Comparison of ENCODE assay signal across 1 cellular context in genomic region chr22:31579835-31580242, GRCh38.
A peak's percentile ranks its signal among the peaks of the same experiment; 100 is the strongest.
TF ChIP-seq lines count a peak whose summit lies in the region.

No MANE protein-coding gene starts in this region.

TF ChIP-seq in HepG2, 621 proteins besides CTCF, POLR2A, EP300 and RAD21 (continued from another document):
- TF ChIP-seq, protein P1, sequence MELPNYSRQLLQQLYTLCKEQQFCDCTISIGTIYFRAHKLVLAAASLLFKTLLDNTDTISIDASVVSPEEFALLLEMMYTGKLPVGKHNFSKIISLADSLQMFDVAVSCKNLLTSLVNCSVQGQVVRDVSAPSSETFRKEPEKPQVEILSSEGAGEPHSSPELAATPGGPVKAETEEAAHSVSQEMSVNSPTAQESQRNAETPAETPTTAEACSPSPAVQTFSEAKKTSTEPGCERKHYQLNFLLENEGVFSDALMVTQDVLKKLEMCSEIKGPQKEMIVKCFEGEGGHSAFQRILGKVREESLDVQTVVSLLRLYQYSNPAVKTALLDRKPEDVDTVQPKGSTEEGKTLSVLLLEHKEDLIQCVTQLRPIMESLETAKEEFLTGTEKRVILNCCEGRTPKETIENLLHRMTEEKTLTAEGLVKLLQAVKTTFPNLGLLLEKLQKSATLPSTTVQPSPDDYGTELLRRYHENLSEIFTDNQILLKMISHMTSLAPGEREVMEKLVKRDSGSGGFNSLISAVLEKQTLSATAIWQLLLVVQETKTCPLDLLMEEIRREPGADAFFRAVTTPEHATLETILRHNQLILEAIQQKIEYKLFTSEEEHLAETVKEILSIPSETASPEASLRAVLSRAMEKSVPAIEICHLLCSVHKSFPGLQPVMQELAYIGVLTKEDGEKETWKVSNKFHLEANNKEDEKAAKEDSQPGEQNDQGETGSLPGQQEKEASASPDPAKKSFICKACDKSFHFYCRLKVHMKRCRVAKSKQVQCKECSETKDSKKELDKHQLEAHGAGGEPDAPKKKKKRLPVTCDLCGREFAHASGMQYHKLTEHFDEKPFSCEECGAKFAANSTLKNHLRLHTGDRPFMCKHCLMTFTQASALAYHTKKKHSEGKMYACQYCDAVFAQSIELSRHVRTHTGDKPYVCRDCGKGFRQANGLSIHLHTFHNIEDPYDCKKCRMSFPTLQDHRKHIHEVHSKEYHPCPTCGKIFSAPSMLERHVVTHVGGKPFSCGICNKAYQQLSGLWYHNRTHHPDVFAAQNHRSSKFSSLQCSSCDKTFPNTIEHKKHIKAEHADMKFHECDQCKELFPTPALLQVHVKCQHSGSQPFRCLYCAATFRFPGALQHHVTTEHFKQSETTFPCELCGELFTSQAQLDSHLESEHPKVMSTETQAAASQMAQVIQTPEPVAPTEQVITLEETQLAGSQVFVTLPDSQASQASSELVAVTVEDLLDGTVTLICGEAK (IDR thresholded peaks at IDR 0.05): no peak
- TF ChIP-seq, protein P1 (CRISPR knock-in tag; IDR thresholded peaks at IDR 0.05): no peak; the same call in 1 of the 2 replicates
- TF ChIP-seq ZNF788 (CRISPR knock-in tag; IDR thresholded peaks at IDR 0.05; ENCODE audit: borderline replicate concordance) (0 out of 2 replicates have a peak, but pooled peaks have one; percentile 34), ZNF879 (CRISPR knock-in tag; IDR thresholded peaks at IDR 0.05) (no peak), ZGPAT (CRISPR knock-in tag; IDR thresholded peaks at IDR 0.05) (peak; percentile 88), ELF1 (CRISPR knock-in tag; IDR thresholded peaks at IDR 0.05) (0 out of 2 replicates have a peak, but pooled peaks have one; percentile 23), ZNF501 (CRISPR knock-in tag; IDR thresholded peaks at IDR 0.05) (peak; percentile 1; the same call in 1 of the 2 replicates), SAP130 (CRISPR knock-in tag; IDR thresholded peaks at IDR 0.05; ENCODE audit: low read depth) (peak; percentile 90), ZNF660 (CRISPR knock-in tag; IDR thresholded peaks at IDR 0.05; ENCODE audit: borderline replicate concordance, low read depth) (no peak), ZSCAN30 (CRISPR knock-in tag; IDR thresholded peaks at IDR 0.05) (0 out of 2 replicates have a peak, but pooled peaks have one; percentile 53), HMG20A (CRISPR knock-in tag; IDR thresholded peaks at IDR 0.05; ENCODE audit: borderline replicate concordance) (peak; percentile 88), ARHGAP35 (CRISPR knock-in tag; IDR thresholded peaks at IDR 0.05; ENCODE audit: borderline replicate concordance) (no peak), ZNF331 (CRISPR knock-in tag; IDR thresholded peaks at IDR 0.05) (peak; percentile 86; the same call in 1 of the 2 replicates), TBX3 (IDR thresholded peaks at IDR 0.05; ENCODE audit: borderline replicate concordance) (peak; percentile 70; the same call in 1 of the 2 replicates), ZNF460 (CRISPR knock-in tag; IDR thresholded peaks at IDR 0.05; ENCODE audit: borderline replicate concordance) (peak; percentile 39; the same call in 1 of the 2 replicates), KLF6 (CRISPR knock-in tag; IDR thresholded peaks at IDR 0.05) (no peak), MED1 (CRISPR knock-in tag; IDR thresholded peaks at IDR 0.05) (peak; percentile 87), ZNF34 (CRISPR knock-in tag; IDR thresholded peaks at IDR 0.05; ENCODE audit: borderline replicate concordance) (no peak), MXD4 (CRISPR knock-in tag; IDR thresholded peaks at IDR 0.05) (peak; percentile 75; the same call in 1 of the 2 replicates), ZNF713 (CRISPR knock-in tag; IDR thresholded peaks at IDR 0.05) (no peak), ATF2 (CRISPR knock-in tag; IDR thresholded peaks at IDR 0.05) (peak; percentile 77; the same call in 1 of the 2 replicates), GATAD2A (CRISPR knock-in tag; IDR thresholded peaks at IDR 0.05) (peak; percentile 95), HOXA9 (CRISPR knock-in tag; IDR thresholded peaks at IDR 0.05; ENCODE audit: borderline replicate concordance) (no peak), SMAD3 (CRISPR knock-in tag; IDR thresholded peaks at IDR 0.05) (peak; percentile 46; the same call in 1 of the 2 replicates), GFI1 (CRISPR knock-in tag; IDR thresholded peaks at IDR 0.05; ENCODE audit: borderline replicate concordance) (peak; percentile 79; the same call in 1 of the 2 replicates), TCF7 (IDR thresholded peaks at IDR 0.05; ENCODE audit: low read depth) (peak; percentile 74), FOXA1 (IDR thresholded peaks at IDR 0.05) (peak; percentile 79), FOXA1 (CRISPR knock-in tag; IDR thresholded peaks at IDR 0.05) (peak; percentile 95)
- TF ChIP-seq, protein P2, sequence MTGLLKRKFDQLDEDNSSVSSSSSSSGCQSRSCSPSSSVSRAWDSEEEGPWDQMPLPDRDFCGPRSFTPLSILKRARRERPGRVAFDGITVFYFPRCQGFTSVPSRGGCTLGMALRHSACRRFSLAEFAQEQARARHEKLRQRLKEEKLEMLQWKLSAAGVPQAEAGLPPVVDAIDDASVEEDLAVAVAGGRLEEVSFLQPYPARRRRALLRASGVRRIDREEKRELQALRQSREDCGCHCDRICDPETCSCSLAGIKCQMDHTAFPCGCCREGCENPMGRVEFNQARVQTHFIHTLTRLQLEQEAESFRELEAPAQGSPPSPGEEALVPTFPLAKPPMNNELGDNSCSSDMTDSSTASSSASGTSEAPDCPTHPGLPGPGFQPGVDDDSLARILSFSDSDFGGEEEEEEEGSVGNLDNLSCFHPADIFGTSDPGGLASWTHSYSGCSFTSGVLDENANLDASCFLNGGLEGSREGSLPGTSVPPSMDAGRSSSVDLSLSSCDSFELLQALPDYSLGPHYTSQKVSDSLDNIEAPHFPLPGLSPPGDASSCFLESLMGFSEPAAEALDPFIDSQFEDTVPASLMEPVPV (CRISPR knock-in tag; IDR thresholded peaks at IDR 0.05): peak; percentile 52; the same call in 1 of the 2 replicates
- TF ChIP-seq, protein P3, sequence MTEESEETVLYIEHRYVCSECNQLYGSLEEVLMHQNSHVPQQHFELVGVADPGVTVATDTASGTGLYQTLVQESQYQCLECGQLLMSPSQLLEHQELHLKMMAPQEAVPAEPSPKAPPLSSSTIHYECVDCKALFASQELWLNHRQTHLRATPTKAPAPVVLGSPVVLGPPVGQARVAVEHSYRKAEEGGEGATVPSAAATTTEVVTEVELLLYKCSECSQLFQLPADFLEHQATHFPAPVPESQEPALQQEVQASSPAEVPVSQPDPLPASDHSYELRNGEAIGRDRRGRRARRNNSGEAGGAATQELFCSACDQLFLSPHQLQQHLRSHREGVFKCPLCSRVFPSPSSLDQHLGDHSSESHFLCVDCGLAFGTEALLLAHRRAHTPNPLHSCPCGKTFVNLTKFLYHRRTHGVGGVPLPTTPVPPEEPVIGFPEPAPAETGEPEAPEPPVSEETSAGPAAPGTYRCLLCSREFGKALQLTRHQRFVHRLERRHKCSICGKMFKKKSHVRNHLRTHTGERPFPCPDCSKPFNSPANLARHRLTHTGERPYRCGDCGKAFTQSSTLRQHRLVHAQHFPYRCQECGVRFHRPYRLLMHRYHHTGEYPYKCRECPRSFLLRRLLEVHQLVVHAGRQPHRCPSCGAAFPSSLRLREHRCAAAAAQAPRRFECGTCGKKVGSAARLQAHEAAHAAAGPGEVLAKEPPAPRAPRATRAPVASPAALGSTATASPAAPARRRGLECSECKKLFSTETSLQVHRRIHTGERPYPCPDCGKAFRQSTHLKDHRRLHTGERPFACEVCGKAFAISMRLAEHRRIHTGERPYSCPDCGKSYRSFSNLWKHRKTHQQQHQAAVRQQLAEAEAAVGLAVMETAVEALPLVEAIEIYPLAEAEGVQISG (CRISPR knock-in tag; IDR thresholded peaks at IDR 0.05): 0 out of 2 replicates have a peak, but pooled peaks have one; percentile 24
- TF ChIP-seq, protein P4, sequence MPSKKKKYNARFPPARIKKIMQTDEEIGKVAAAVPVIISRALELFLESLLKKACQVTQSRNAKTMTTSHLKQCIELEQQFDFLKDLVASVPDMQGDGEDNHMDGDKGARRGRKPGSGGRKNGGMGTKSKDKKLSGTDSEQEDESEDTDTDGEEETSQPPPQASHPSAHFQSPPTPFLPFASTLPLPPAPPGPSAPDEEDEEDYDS (CRISPR knock-in tag; IDR thresholded peaks at IDR 0.05): peak; percentile 75; the same call in 1 of the 2 replicates
